8 cellular contexts compared by ENCODE assay signal in genomic region chr12:25195056-25195971, GRCh38. TPM values are rescaled to one million over a fixed set of nuclear protein-coding genes. Genes with fewer than 3 reads are reported as not detected.
DNase-seq lines count a peak whose midpoint lies in the region; ATAC-seq and TF ChIP-seq lines count a peak whose summit lies in the region.

DNAI7 (minus strand) TSS chr12:25195160; CDS start chr12:25195078, 82 bp downstream.
ETFRF1 (plus strand) TSS chr12:25195237; CDS start chr12:25203957, 8,720 bp downstream.

- H3K4me3 ChIP-seq in left ventricle myocardium inferior (peak within 1 kb of the TSS; percentile 82), upper lobe of right lung (peak within 1 kb of the TSS; percentile 67)

- TF ChIP-seq CTCF in left ventricle myocardium inferior (IDR thresholded peaks at IDR 0.05; ENCODE audit: borderline replicate concordance) (peak; percentile 15), upper lobe of right lung (IDR thresholded peaks at IDR 0.05) (no peak)

- H3K9me3 Mint-ChIP-seq in T-helper 1 cell treated with Interleukin-12 subunit alpha and Interleukin-12 subunit beta and Interleukin-4 antibody, amounts not matched to agents 30 μg/mL and 1 μg/mL, for 36 hours, result no peaks in the 10 kb centered on the region

- H3K27ac Mint-ChIP-seq in T-helper 1 cell treated with Interleukin-12 subunit alpha and Interleukin-12 subunit beta and Interleukin-4 antibody, amounts not matched to agents 30 μg/mL and 1 μg/mL, for 36 hours, result peak within 1 kb of the TSS; percentile 92

- no peaks in the 10 kb centered on the region for H3K9me3 ChIP-seq in left ventricle myocardium inferior (replicated peaks)
- H3K9me3 ChIP-seq in upper lobe of right lung, result no peaks in the 10 kb centered on the region

- peaks cover 5% of the 10 kb centered on the region for H3K27me3 Mint-ChIP-seq in T-helper 1 cell treated with Interleukin-12 subunit alpha and Interleukin-12 subunit beta and Interleukin-4 antibody, amounts not matched to agents 30 μg/mL and 1 μg/mL, for 36 hours (ENCODE audit: low read depth)

- no peaks in the 10 kb centered on the region for H3K27me3 ChIP-seq in left ventricle myocardium inferior (ENCODE audit: low read depth)
- no peaks in the 10 kb centered on the region for H3K27me3 ChIP-seq in upper lobe of right lung

- peak within 1 kb of the TSS; percentile 99 for H3K4me3 Mint-ChIP-seq in T-helper 1 cell treated with Interleukin-12 subunit alpha and Interleukin-12 subunit beta and Interleukin-4 antibody, amounts not matched to agents 30 μg/mL and 1 μg/mL, for 36 hours

- H3K4me1 ChIP-seq in left ventricle myocardium inferior (peaks cover 47% of the 10 kb centered on the region), upper lobe of right lung (peaks cover 15% of the 10 kb centered on the region)

- DNase-seq in NCI-H1694 (lab: John Stamatoyannopoulos, UW) (peak; percentile 94), amygdala (lab: John Stamatoyannopoulos, UW) (peak; percentile 16 to 96 (median 86)), left ventricle myocardium inferior (peak; percentile 99), posterior vena cava (ENCODE audit: low spot score) (peak; percentile 99), upper lobe of right lung (peak; percentile 100)

- H3K27ac ChIP-seq in left ventricle myocardium inferior (replicated peaks) (peak within 1 kb of the TSS; percentile 96), upper lobe of right lung (peak within 1 kb of the TSS; percentile 95)

- H3K36me3 Mint-ChIP-seq in T-helper 1 cell treated with Interleukin-12 subunit alpha and Interleukin-12 subunit beta and Interleukin-4 antibody, amounts not matched to agents 30 μg/mL and 1 μg/mL, for 36 hours (ENCODE audit: low read depth), result peaks cover 12% of the 10 kb centered on the region

- intact Hi-C loops in left ventricle myocardium inferior (cut with micrococcal nuclease), result no loop called here
- intact Hi-C loops in posterior vena cava (cut with DNase I), result no loop called here
- intact Hi-C loops in upper lobe of right lung (cut with DNase I), result no loop called here

- H3K4me1 Mint-ChIP-seq in T-helper 1 cell treated with Interleukin-12 subunit alpha and Interleukin-12 subunit beta and Interleukin-4 antibody, amounts not matched to agents 30 μg/mL and 1 μg/mL, for 36 hours (ENCODE audit: low read depth), result peaks cover 23% of the 10 kb centered on the region

- ATAC-seq in GM18498 (IDR thresholded peaks at IDR 0.05; ENCODE audit: unreplicated experiment), result peak; percentile 97
- peak; percentile 99 for ATAC-seq in HG02885 (IDR thresholded peaks at IDR 0.05; ENCODE audit: poor library complexity, unreplicated experiment)
- peak; percentile 100 for ATAC-seq in upper lobe of right lung

- H3K36me3 ChIP-seq in left ventricle myocardium inferior (no peaks in the 10 kb centered on the region), upper lobe of right lung (no peaks in the 10 kb centered on the region)

RNA-seq across cellular contexts. Expression of gene DNAI7, which starts in this region (rescaled TPM):
- 1.1 TPM for total RNA-seq in left ventricle myocardium inferior
- 1 to 10 TPM in 1 of 2 donors, not detected in 1; 1.1 TPM for total RNA-seq in posterior vena cava
- 0.49 TPM for total RNA-seq in upper lobe of right lung

RNA-seq across cellular contexts. Expression of gene ETFRF1, which starts in this region (rescaled TPM):
- total RNA-seq in left ventricle myocardium inferior, result 71.5 TPM
- total RNA-seq in posterior vena cava, result 10 to 100 TPM; 21.2 to 26.5 TPM
- 21.9 TPM for total RNA-seq in upper lobe of right lung

Comparison
In these comparisons a context has a peak if more than half of its experiments do, and no peak if none do; other contexts are left out.
1. Peak in every context shown above with its lines: DNase-seq, ATAC-seq, H3K4me3 ChIP-seq and H3K27ac ChIP-seq.